3 cellular contexts compared by ENCODE assay signal in genomic region chr17:38571833-38572274, GRCh38.
TF ChIP-seq lines count a peak whose summit lies in the region.

No MANE protein-coding gene starts in this region.

TF ChIP-seq in GM23338, 12 proteins besides CTCF, POLR2A, EP300 and RAD21 (continued from another document):
- no peak for TF ChIP-seq STAT1 (IDR thresholded peaks at IDR 0.05; ENCODE audit: unreplicated experiment)

TF ChIP-seq in WTC11, 78 proteins besides CTCF, POLR2A, EP300 and RAD21 (continued from another document and continues in another):
- TF ChIP-seq SP1 (CRISPR knock-in tag; conservative IDR thresholded peaks at IDR 0.05) (peak; percentile 31; the same call in 1 of the 2 replicates), ELF4 (CRISPR knock-in tag; IDR thresholded peaks at IDR 0.05; ENCODE audit: low read depth) (no peak), ZNF263 (CRISPR knock-in tag; IDR thresholded peaks at IDR 0.05; ENCODE audit: low read depth) (no peak), PRRX2 (CRISPR knock-in tag; IDR thresholded peaks at IDR 0.05) (no peak), HMGA2 (CRISPR knock-in tag; IDR thresholded peaks at IDR 0.05) (no peak), MXD4 (CRISPR knock-in tag; IDR thresholded peaks at IDR 0.05; ENCODE audit: borderline replicate concordance) (no peak), AFF4 (CRISPR knock-in tag; IDR thresholded peaks at IDR 0.05; ENCODE audit: borderline replicate concordance) (no peak), ZBTB21 (CRISPR knock-in tag; IDR thresholded peaks at IDR 0.05; ENCODE audit: borderline replicate concordance) (no peak), E2F1 (CRISPR knock-in tag; IDR thresholded peaks at IDR 0.05) (no peak), NFE2L1 (CRISPR knock-in tag; IDR thresholded peaks at IDR 0.05) (no peak), STAT6 (CRISPR knock-in tag; conservative IDR thresholded peaks at IDR 0.05; ENCODE audit: low read depth) (no peak), ZNF423 (CRISPR knock-in tag; IDR thresholded peaks at IDR 0.05) (peak; percentile 78), ETV6 (CRISPR knock-in tag; IDR thresholded peaks at IDR 0.05) (0 out of 2 replicates have a peak, but pooled peaks have one; percentile 54), ZNF219 (CRISPR knock-in tag; IDR thresholded peaks at IDR 0.05; ENCODE audit: borderline replicate concordance) (no peak), IRF1 (CRISPR knock-in tag; IDR thresholded peaks at IDR 0.05) (no peak), AR (CRISPR knock-in tag; IDR thresholded peaks at IDR 0.05) (no peak)

TF ChIP-seq in HEK293T, 16 proteins besides CTCF, POLR2A, EP300 and RAD21 (continued from another document):
- no peak for TF ChIP-seq BHLHE40 (IDR thresholded peaks at IDR 0.05; ENCODE audit: borderline replicate concordance)
- TF ChIP-seq NFRKB (IDR thresholded peaks at IDR 0.05) = no peak
- TF ChIP-seq LEF1 (IDR thresholded peaks at IDR 0.05; ENCODE audit: borderline replicate concordance) = no peak
- no peak for TF ChIP-seq CTBP1 (IDR thresholded peaks at IDR 0.05; ENCODE audit: borderline replicate concordance)
- TF ChIP-seq FOXK2 (IDR thresholded peaks at IDR 0.05) = no peak
- TF ChIP-seq FOXM1 (IDR thresholded peaks at IDR 0.05; ENCODE audit: borderline replicate concordance) = no peak
- TF ChIP-seq ELF4 (IDR thresholded peaks at IDR 0.05) = no peak
- no peak for TF ChIP-seq TARDBP (IDR thresholded peaks at IDR 0.05)
- no peak for TF ChIP-seq ZNF384 (IDR thresholded peaks at IDR 0.05)
- no peak for TF ChIP-seq HDGF (IDR thresholded peaks at IDR 0.05; ENCODE audit: borderline replicate concordance)
- no peak for TF ChIP-seq L3MBTL2 (conservative IDR thresholded peaks at IDR 0.05)
- TF ChIP-seq SUZ12 (IDR thresholded peaks at IDR 0.05) = no peak
- no peak for TF ChIP-seq FOXA1 (IDR thresholded peaks at IDR 0.05)
- no peak for TF ChIP-seq PKNOX1 (IDR thresholded peaks at IDR 0.05)
